Comparison of ENCODE assay signal across 11 cellular contexts in genomic region chr2:234249873-234250272, GRCh38.
DNase-seq lines count a peak whose midpoint lies in the region; ATAC-seq and TF ChIP-seq lines count a peak whose summit lies in the region.
"Had no signal": no experiment of that assay in that cellular context is flagged by ENCODE, and none has a peak within 500 bp of the region (broad histone marks: within the 10 kb centered on the region; RNA-seq: fewer than 3 reads in every experiment).

No MANE protein-coding gene starts in this region.

- peaks cover 19% of the 10 kb centered on the region for H3K9me3 Mint-ChIP-seq in GM23338
- H3K9me3 Mint-ChIP-seq: activated naive CD4-positive, alpha-beta T cell treated with anti-CD3 and anti-CD28 coated beads, Interleukin-2, amount 50 U/mL, for 72 hours had no signal

- no peak overlapping the region for H3K27ac ChIP-seq in GM23338 (ENCODE audit: low read depth)
- peak overlapping the region in 13 of 21 experiments; percentile 0 to 86 (median 61) for H3K27ac ChIP-seq in skin epidermis
- H3K27ac ChIP-seq: stomach had no signal

- DNase-seq in GM23338 (ENCODE audit: low spot score) (peak; percentile 40), fibroblast of mammary gland (ENCODE audit: low read depth) (peak; percentile 66), GM19240 (ENCODE audit: insufficient read length, low spot score) (no peak), DMS53 treated with DMSO at 0.1 percent for 48 hours (lab: John Stamatoyannopoulos, UW; ENCODE audit: unreplicated experiment) (no peak)
- DNase-seq: DND-41, stomach had no signal

- no peak overlapping the region for H3K27ac Mint-ChIP-seq in GM23338

- H3K27me3 Mint-ChIP-seq in GM23338 (ENCODE audit: insufficient read depth, low read depth, poor library complexity) = no peaks in the 10 kb centered on the region

- no peak overlapping the region for H3K4me3 Mint-ChIP-seq in GM23338

- ATAC-seq in GM23338 (no peak; the same call in 2 of the 3 replicates), SK-N-SH treated with all-trans-retinoic acid at 6 μM for 48 hours (peak; percentile 58), GM18868 (IDR thresholded peaks at IDR 0.05; ENCODE audit: unreplicated experiment) (no peak), HG03139 (IDR thresholded peaks at IDR 0.05; ENCODE audit: unreplicated experiment) (no peak)
- ATAC-seq: activated naive CD4-positive, alpha-beta T cell treated with anti-CD3 and anti-CD28 coated beads, Interleukin-2, amount 50 U/mL, for 72 hours had no signal

- H3K4me3 ChIP-seq in GM23338 (no peak overlapping the region), fibroblast of mammary gland (ENCODE audit: control insufficient read depth, low read depth, low read length) (no peak overlapping the region), skin epidermis (no peak overlapping the region)
- H3K4me3 ChIP-seq: stomach had no signal

- H3K36me3 Mint-ChIP-seq in GM23338 (ENCODE audit: low read depth) = peaks cover 10% of the 10 kb centered on the region; the same call in 1 of the 3 replicates
- H3K36me3 Mint-ChIP-seq: activated naive CD4-positive, alpha-beta T cell treated with anti-CD3 and anti-CD28 coated beads, Interleukin-2, amount 50 U/mL, for 72 hours had no signal

- no peaks in the 10 kb centered on the region for H3F3A ChIP-seq in GM23338 (replicated peaks; ENCODE audit: low read depth)

- H3K4me1 Mint-ChIP-seq in GM23338 = no peaks in the 10 kb centered on the region; the same call in 2 of the 3 replicates

- no peaks in the 10 kb centered on the region for H3K9me2 ChIP-seq in GM23338 (ENCODE audit: insufficient read depth)

- no peaks in the 10 kb centered on the region for H3K36me3 ChIP-seq in GM23338 (ENCODE audit: insufficient read depth)
- H3K36me3 ChIP-seq: stomach had no signal

- no peaks in the 10 kb centered on the region for H3K79me2 ChIP-seq in GM23338 (replicated peaks; ENCODE audit: insufficient read depth)

- H2AFZ ChIP-seq in GM23338 = no peak overlapping the region

- no peak for TF ChIP-seq CTCF in GM23338 (conservative IDR thresholded peaks at IDR 0.05; ENCODE audit: low read depth in 2 of 2)
- TF ChIP-seq CTCF in fibroblast of mammary gland (conservative IDR thresholded peaks at IDR 0.05; ENCODE audit: control insufficient read depth, insufficient read depth, low read depth, low read length) = no peak

- no peaks in the 10 kb centered on the region for H3K27me3 ChIP-seq in GM23338 (ENCODE audit: insufficient read depth)

- H4K20me1 ChIP-seq in GM23338 (replicated peaks; ENCODE audit: insufficient read depth) = no peaks in the 10 kb centered on the region

- peaks cover 4% of the 10 kb centered on the region; the same call in 1 of the 2 replicates for H3K4me1 ChIP-seq in GM23338 (ENCODE audit: insufficient read depth)
- H3K4me1 ChIP-seq: stomach had no signal

- no peak overlapping the region for H3K4me2 ChIP-seq in GM23338

TF ChIP-seq in GM23338, 12 proteins besides CTCF, POLR2A, EP300 and RAD21 (continues in another document):
- TF ChIP-seq ZNF114 (CRISPR knock-in tag; IDR thresholded peaks at IDR 0.05) = no peak
- no peak for TF ChIP-seq REST (IDR thresholded peaks at IDR 0.05; ENCODE audit: unreplicated experiment)
- TF ChIP-seq JUNB (IDR thresholded peaks at IDR 0.05; ENCODE audit: unreplicated experiment) = no peak
- TF ChIP-seq ETS1 (IDR thresholded peaks at IDR 0.05) = no peak
- TF ChIP-seq EZH2phosphoT487 (IDR thresholded peaks at IDR 0.05; ENCODE audit: unreplicated experiment) = no peak
- no peak for TF ChIP-seq POLR2AphosphoS5 (IDR thresholded peaks at IDR 0.05; ENCODE audit: low read depth)

TF ChIP-seq in SK-N-SH treated with all-trans-retinoic acid at 6 μM for 48 hours, 23 proteins besides CTCF, POLR2A, EP300 and RAD21:
- TF ChIP-seq TCF4 (CRISPR knock-in tag; IDR thresholded peaks at IDR 0.05; ENCODE audit: borderline replicate concordance) (no peak), SNAI2 (CRISPR knock-in tag; IDR thresholded peaks at IDR 0.05) (no peak), ISL1 (CRISPR knock-in tag; IDR thresholded peaks at IDR 0.05) (peak; percentile 60; the same call in 1 of the 2 replicates), ZNF565 (CRISPR knock-in tag; conservative IDR thresholded peaks at IDR 0.05; ENCODE audit: low read depth) (no peak)

Comparison
In these comparisons a context has a peak if more than half of its experiments do, and no peak if none do; other contexts are left out.
1. DNase-seq: peak in GM23338 (single experiment) and fibroblast of mammary gland (single experiment); none in GM19240 (single experiment) and DMS53 treated with DMSO at 0.1 percent for 48 hours (single experiment).